In the genomic region with DNA sequence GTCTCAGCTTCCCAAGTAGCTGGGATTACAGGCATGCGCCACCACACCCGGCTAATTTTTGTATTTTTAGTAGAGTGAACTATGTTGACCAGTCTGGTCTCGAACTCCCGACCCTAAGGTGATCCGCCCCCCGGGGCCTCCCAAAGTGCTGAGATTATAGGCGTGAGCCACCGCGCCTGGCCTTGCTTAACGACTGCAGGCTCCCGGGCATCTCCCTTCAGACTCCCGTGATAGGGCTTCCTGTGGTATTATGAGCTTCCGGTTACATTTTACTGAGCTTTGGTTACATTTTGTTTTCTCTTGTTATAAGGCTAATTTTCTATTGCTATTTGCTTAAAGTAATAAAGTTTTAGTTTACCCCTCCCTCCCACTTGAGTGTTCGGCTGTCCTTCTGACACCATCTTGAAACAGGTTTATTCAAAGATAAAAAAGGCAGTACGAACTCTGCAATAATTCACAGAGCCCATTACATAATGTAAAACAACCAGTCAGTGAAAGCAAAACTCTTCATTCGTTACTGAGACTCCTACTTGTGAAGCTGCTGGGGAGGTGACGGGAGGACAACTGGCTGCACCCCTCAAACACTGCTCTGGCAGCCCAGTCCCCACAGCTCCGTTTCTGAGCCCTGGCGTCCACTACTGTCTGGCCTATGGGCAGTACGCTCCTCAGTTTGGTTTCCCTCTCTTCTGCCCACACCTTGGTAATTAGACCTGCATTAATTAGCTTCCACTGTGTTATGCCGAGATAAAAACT, we compare ENCODE assay signal across 22 cellular contexts.
DNase-seq lines count a peak whose midpoint lies in the region; ATAC-seq and TF ChIP-seq lines count a peak whose summit lies in the region.
"Had no signal": no experiment of that assay in that cellular context is flagged by ENCODE, and none has a peak within 500 bp of the region (broad histone marks: within the 10 kb centered on the region; RNA-seq: fewer than 3 reads in every experiment).

No MANE protein-coding gene starts in this region.

- H3K27ac ChIP-seq in HCT116 (ENCODE audit: low read depth, low read length) (peak overlapping the region; percentile 72), trophoblast cell (ENCODE audit: low read depth, low read length) (no peak overlapping the region), WERI-Rb-1 (no peak overlapping the region)
- H3K27ac ChIP-seq: colonic mucosa, esophagus squamous epithelium, psoas muscle had no signal

- no peak overlapping the region for H3K23ac ChIP-seq in trophoblast cell (ENCODE audit: low read length)

- H4K91ac ChIP-seq in trophoblast cell (ENCODE audit: low read depth, low read length): no peak overlapping the region

- intact Hi-C loops in HCT116 (cut with micrococcal nuclease): loop anchor here (2.0 to 10.0 kb wide), 2 partner anchors 793 to 1239 kb away; no protein-coding TSS in a partner anchor

- CTCF ChIA-PET in HCT116 (lab: Charles Lee): interaction anchor here (0.8 kb wide), 1 partner anchor 792 kb away, joined by 3 read pairs; no protein-coding TSS in a partner anchor

- H2AFZ ChIP-seq in HCT116 (ENCODE audit: low read depth, low read length, poor library complexity, severe bottlenecking) (peak overlapping the region; percentile 64), trophoblast cell (ENCODE audit: insufficient read depth, low read length, poor library complexity) (no peak overlapping the region)

- RAD21 ChIA-PET in HCT116 (lab: Charles Lee; ENCODE audit: low non-redundant PET in 1 of 2, low total read pairs in 2 of 2, uncharacterized antibody in 2 of 2, unreplicated experiment in 2 of 2): no interaction called here

- TF ChIP-seq CTCF in HCT116 (IDR thresholded peaks at IDR 0.05 in 2 of 3, conservative IDR thresholded peaks at IDR 0.05 in 1 of 3; ENCODE audit: borderline replicate concordance in 1 of 3, insufficient read depth in 1 of 3, low read depth in 2 of 3, low read length in 2 of 3) (no peak), WERI-Rb-1 (IDR thresholded peaks at IDR 0.05; ENCODE audit: low read depth, low read length) (no peak)

- H4K20me1 ChIP-seq in HCT116 (ENCODE audit: insufficient read depth): no peaks in the 10 kb centered on the region

- H3K27me3 ChIP-seq in HCT116 (ENCODE audit: insufficient read depth, low read length) (no peaks in the 10 kb centered on the region), trophoblast cell (ENCODE audit: insufficient read depth, low read length) (no peaks in the 10 kb centered on the region), WERI-Rb-1 (ENCODE audit: insufficient read depth, low read depth, severe bottlenecking) (no peaks in the 10 kb centered on the region)
- H3K27me3 ChIP-seq: colonic mucosa, esophagus squamous epithelium had no signal

- no peaks in the 10 kb centered on the region for H3K79me1 ChIP-seq in trophoblast cell (ENCODE audit: low read length)

- no peak overlapping the region for H3K18ac ChIP-seq in trophoblast cell (ENCODE audit: low read length)

- H3K9me2 ChIP-seq in HCT116 (ENCODE audit: insufficient read depth): no peaks in the 10 kb centered on the region

- peaks cover 12% of the 10 kb centered on the region for H3K79me2 ChIP-seq in HCT116 (ENCODE audit: insufficient read depth, low read length)
- no peaks in the 10 kb centered on the region for H3K79me2 ChIP-seq in trophoblast cell (ENCODE audit: control insufficient read depth, insufficient read depth, low read length, poor library complexity)

- no peaks in the 10 kb centered on the region for H3K36me3 ChIP-seq in HCT116 (ENCODE audit: control insufficient read depth in 1 of 2, insufficient read depth in 2 of 2, low read length in 2 of 2)
- no peaks in the 10 kb centered on the region for H3K36me3 ChIP-seq in trophoblast cell (ENCODE audit: control insufficient read depth in 1 of 2, insufficient read depth in 2 of 2, low read length in 2 of 2)
- H3K36me3 ChIP-seq in WERI-Rb-1: no peaks in the 10 kb centered on the region
- H3K36me3 ChIP-seq: colonic mucosa, esophagus squamous epithelium had no signal

- H4K8ac ChIP-seq in trophoblast cell (ENCODE audit: low read depth, low read length): no peak overlapping the region

- DNase-seq in HCT116 (ENCODE audit: low read depth, low spot score): peak; percentile 24
- DNase-seq in NCI-H2081 treated with DMSO at 0.1 percent for 48 hours (lab: John Stamatoyannopoulos, UW): peak; percentile 57
- peak; percentile 25 for DNase-seq in NCI-H82 treated with DMSO at 0.1 percent for 48 hours (lab: John Stamatoyannopoulos, UW; ENCODE audit: unreplicated experiment)
- peak; percentile 16 to 67 for DNase-seq in trophoblast cell
- no peak for DNase-seq in WERI-Rb-1
- DNase-seq: activated CD8-positive, alpha-beta memory T cell treated with anti-CD3 and anti-CD28 coated beads for 24 hours; activated naive CD4-positive, alpha-beta T cell treated with Interleukin-2 at 50 U/mL for 16 hours; activated T-cell treated with anti-CD3 and anti-CD28 coated beads, Interleukin-2, amount 50 U/mL, for 4 hours; amniotic stem cell; CD4-positive, CD25-positive, alpha-beta regulatory T cell; colonic mucosa; DMS 273 treated with DMSO at 0.1 percent for 48 hours; esophagus squamous epithelium; NCI-H1417; NCI-H446; psoas muscle; T-cell had no signal

- TSS peak; percentile 66 for BruUV-seq in HCT116 (replicated peaks; lab: Mats Ljungman, UMichigan)

- H3K4me2 ChIP-seq in HCT116 (ENCODE audit: low read length): peak overlapping the region; percentile 86
- H3K4me2 ChIP-seq in trophoblast cell (ENCODE audit: low read length): no peak overlapping the region

- H3K9ac ChIP-seq in HCT116 (ENCODE audit: low read length): peak overlapping the region; percentile 63
- no peak overlapping the region for H3K9ac ChIP-seq in trophoblast cell (ENCODE audit: low read length)

- H3K4me1 ChIP-seq in HCT116 (ENCODE audit: control insufficient read depth in 1 of 2, insufficient read depth in 2 of 2, low read length in 2 of 2): 0 out of 4 replicates have a peak, but pooled peaks cover 0 to 6% of the 10 kb centered on the region in 2 experiments
- no peaks in the 10 kb centered on the region for H3K4me1 ChIP-seq in trophoblast cell (ENCODE audit: control insufficient read depth in 1 of 2, insufficient read depth in 2 of 2, low read length in 2 of 2)
- H3K4me1 ChIP-seq: colonic mucosa, esophagus squamous epithelium, psoas muscle had no signal

- no peak overlapping the region for H3K4ac ChIP-seq in trophoblast cell (ENCODE audit: low read depth, low read length)

- no CpG with 5 or more reads among the region's 21 CpGs for WGBS in trophoblast cell (ENCODE audit: extremely low coverage, insufficient coverage, insufficient read length)

- H2BK120ac ChIP-seq in trophoblast cell (ENCODE audit: insufficient read depth, low read length, poor library complexity): no peak overlapping the region

- H3K14ac ChIP-seq in trophoblast cell (ENCODE audit: low read length): no peak overlapping the region

- H2BK12ac ChIP-seq in trophoblast cell (ENCODE audit: low read length): no peak overlapping the region

- POLR2A ChIA-PET in HCT116 (lab: Charles Lee): interaction anchor here (1.0 kb wide), 1 partner anchor 16 kb away, joined by 3 read pairs; no protein-coding TSS in a partner anchor

- no peaks in the 10 kb centered on the region for H3K9me3 ChIP-seq in HCT116 (ENCODE audit: control insufficient read depth in 1 of 2, insufficient read depth in 1 of 2, low read depth in 1 of 2, low read length in 2 of 2)
- no peaks in the 10 kb centered on the region for H3K9me3 ChIP-seq in trophoblast cell (ENCODE audit: insufficient read depth, low read depth, low read length)
- no peaks in the 10 kb centered on the region for H3K9me3 ChIP-seq in WERI-Rb-1 (ENCODE audit: severe bottlenecking)
- H3K9me3 ChIP-seq: colonic mucosa, esophagus squamous epithelium had no signal

- TF ChIP-seq POLR2A in HCT116 (IDR thresholded peaks at IDR 0.05; ENCODE audit: borderline replicate concordance, extremely low read depth, insufficient read depth, insufficient read length): no peak

- H3K4me3 ChIP-seq in HCT116 (replicated peaks in 1 of 2; ENCODE audit: low read depth in 1 of 2, low read length in 2 of 2): peak overlapping the region; percentile 69 to 83
- no peak overlapping the region for H3K4me3 ChIP-seq in trophoblast cell (ENCODE audit: low read depth, low read length)
- H3K4me3 ChIP-seq in WERI-Rb-1 (ENCODE audit: low read depth, low read length): no peak overlapping the region
- H3K4me3 ChIP-seq: colonic mucosa, esophagus squamous epithelium, lung, psoas muscle had no signal

- ATAC-seq in HCT116: peak; percentile 74
- no peak for ATAC-seq in HG02840 (IDR thresholded peaks at IDR 0.05; ENCODE audit: low FRiP score, unreplicated experiment)
- no peak for ATAC-seq in HG02981 (IDR thresholded peaks at IDR 0.05; ENCODE audit: unreplicated experiment)
- no peak for ATAC-seq in HG02938 (IDR thresholded peaks at IDR 0.05; ENCODE audit: unreplicated experiment)
- ATAC-seq: activated T-cell treated with anti-CD3 and anti-CD28 coated beads, Interleukin-2, amount 50 U/mL, for 4 hours; psoas muscle; Right ventricle myocardium inferior; T-cell had no signal

- H4K12ac ChIP-seq in trophoblast cell (ENCODE audit: low read depth, low read length): no peak overlapping the region

- H2BK5ac ChIP-seq in trophoblast cell (ENCODE audit: low read depth, low read length, poor library complexity): no peak overlapping the region

- TF ChIP-seq RAD21 in HCT116 (IDR thresholded peaks at IDR 0.05; ENCODE audit: low read depth): no peak

- no peak overlapping the region for H2AK5ac ChIP-seq in trophoblast cell (ENCODE audit: low read length)

TF ChIP-seq in HCT116, 20 proteins besides CTCF, POLR2A, EP300 and RAD21:
- TF ChIP-seq, protein P1, sequence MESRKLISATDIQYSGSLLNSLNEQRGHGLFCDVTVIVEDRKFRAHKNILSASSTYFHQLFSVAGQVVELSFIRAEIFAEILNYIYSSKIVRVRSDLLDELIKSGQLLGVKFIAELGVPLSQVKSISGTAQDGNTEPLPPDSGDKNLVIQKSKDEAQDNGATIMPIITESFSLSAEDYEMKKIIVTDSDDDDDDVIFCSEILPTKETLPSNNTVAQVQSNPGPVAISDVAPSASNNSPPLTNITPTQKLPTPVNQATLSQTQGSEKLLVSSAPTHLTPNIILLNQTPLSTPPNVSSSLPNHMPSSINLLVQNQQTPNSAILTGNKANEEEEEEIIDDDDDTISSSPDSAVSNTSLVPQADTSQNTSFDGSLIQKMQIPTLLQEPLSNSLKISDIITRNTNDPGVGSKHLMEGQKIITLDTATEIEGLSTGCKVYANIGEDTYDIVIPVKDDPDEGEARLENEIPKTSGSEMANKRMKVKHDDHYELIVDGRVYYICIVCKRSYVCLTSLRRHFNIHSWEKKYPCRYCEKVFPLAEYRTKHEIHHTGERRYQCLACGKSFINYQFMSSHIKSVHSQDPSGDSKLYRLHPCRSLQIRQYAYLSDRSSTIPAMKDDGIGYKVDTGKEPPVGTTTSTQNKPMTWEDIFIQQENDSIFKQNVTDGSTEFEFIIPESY (IDR thresholded peaks at IDR 0.05; ENCODE audit: extremely low read depth, insufficient replicate concordance, low read length): no peak
- TF ChIP-seq, protein P2, sequence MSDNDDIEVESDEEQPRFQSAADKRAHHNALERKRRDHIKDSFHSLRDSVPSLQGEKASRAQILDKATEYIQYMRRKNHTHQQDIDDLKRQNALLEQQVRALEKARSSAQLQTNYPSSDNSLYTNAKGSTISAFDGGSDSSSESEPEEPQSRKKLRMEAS (IDR thresholded peaks at IDR 0.05): 0 out of 2 replicates have a peak, but pooled peaks have one; percentile 7

Comparison
In these comparisons a context has a peak if more than half of its experiments do, and no peak if none do; other contexts are left out.
1. H3K4me3 ChIP-seq: peak in HCT116 (2 of 2); none in trophoblast cell (single experiment) and WERI-Rb-1 (single experiment).